Comparison of ENCODE assay signal across 8 cellular contexts in the genomic region with DNA sequence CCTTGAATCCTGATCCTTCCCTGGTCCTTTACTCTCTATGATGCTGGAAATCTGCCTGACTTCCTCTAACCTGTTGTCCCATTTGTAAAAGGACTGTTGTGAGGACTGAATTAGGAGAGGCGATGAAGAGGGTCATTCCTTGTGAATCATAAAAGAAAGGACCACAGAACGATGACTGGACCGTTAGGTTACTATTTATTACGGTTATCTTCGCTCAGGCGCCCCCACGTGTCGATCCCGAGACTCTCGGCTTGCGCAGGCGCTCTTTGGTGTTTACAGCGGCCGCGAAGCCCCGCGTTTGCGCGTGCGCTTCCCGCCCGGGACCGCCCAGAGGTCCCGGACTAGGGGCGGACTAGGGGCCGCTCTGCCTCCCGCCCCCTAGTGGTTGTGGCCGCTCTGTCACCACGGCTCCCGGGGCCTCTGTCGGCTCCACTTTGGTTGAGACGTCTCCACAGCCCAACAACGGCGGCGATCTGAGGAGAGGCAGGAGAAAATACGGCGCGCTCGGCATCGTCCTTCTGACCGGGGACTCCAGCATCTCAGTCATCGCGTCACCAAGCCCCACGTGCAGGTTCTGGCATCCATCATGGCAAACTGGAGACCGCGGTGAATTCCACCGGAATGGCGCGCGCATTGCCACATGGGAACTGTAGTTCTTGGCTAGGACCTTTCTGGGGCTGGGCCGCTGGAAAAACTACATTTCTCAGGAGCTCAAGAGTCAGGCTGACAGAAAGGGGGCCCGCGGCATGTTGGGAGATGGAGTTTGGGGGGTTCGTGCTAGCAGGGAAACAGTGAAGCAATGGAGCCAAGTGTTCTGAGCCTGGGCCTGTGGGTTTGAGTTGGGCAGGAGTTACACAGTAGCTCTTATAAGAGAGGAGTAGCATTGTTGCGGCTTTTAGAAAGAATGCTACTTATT. TPM values are rescaled to one million over a fixed set of nuclear protein-coding genes. Genes with fewer than 3 reads are reported as not detected.
A peak's percentile ranks its signal among the peaks of the same experiment; 100 is the strongest.
DNase-seq lines count a peak whose midpoint lies in the region; ATAC-seq, FAIRE-seq and TF ChIP-seq lines count a peak whose summit lies in the region.

A gene with protein sequence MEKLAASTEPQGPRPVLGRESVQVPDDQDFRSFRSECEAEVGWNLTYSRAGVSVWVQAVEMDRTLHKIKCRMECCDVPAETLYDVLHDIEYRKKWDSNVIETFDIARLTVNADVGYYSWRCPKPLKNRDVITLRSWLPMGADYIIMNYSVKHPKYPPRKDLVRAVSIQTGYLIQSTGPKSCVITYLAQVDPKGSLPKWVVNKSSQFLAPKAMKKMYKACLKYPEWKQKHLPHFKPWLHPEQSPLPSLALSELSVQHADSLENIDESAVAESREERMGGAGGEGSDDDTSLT (minus strand): TSS at position 596 of the 916 bp plus-strand sequence. CDS start 12,866 bp downstream, outside the sequence.

- CTCF ChIA-PET in endothelial cell of umbilical vein (lab: Charles Lee) = interaction anchor here (0.7 to 4.2 kb wide), 26 partner anchors 9 to 495 kb away, joined by 3 to 136 read pairs (median 5); a partner anchor contains a TSS

- H3K9ac ChIP-seq in OCI-LY3 (ENCODE audit: low read length) (peak within 1 kb of the TSS; percentile 79), endothelial cell of umbilical vein (replicated peaks; ENCODE audit: extremely low read depth, insufficient read depth, low read length) (peak within 1 kb of the TSS; percentile 81)

- H2AFZ ChIP-seq in OCI-LY3 (ENCODE audit: low read depth, low read length) (peak within 1 kb of the TSS; percentile 93), endothelial cell of umbilical vein (ENCODE audit: low read depth, low read length) (peak within 1 kb of the TSS; percentile 96)

- ATAC-seq in GM21515 (IDR thresholded peaks at IDR 0.05; ENCODE audit: unreplicated experiment) = peak; percentile 78

- no peaks in the 10 kb centered on the region for H3K79me2 ChIP-seq in OCI-LY3 (ENCODE audit: low read length)
- no peaks in the 10 kb centered on the region for H3K79me2 ChIP-seq in endothelial cell of umbilical vein (ENCODE audit: control insufficient read depth, insufficient read depth, low read length)

- FAIRE-seq in endothelial cell of umbilical vein (lab: Jason Lieb, UNC) = peak; percentile 99

- no peaks in the 10 kb centered on the region for H3K9me3 ChIP-seq in OCI-LY3 (ENCODE audit: insufficient read depth, low read length)
- H3K9me3 ChIP-seq in endothelial cell of umbilical vein (replicated peaks; ENCODE audit: control insufficient read depth, insufficient read depth, low read length) = no peaks in the 10 kb centered on the region

- TF ChIP-seq POLR2A in endothelial cell of umbilical vein (IDR thresholded peaks at IDR 0.05; ENCODE audit: low read depth, low read length) = peak; percentile 75

- H3K27ac ChIP-seq in OCI-LY3 (ENCODE audit: low read length) (peak within 1 kb of the TSS; percentile 70), endothelial cell of umbilical vein (ENCODE audit: insufficient read depth, low read depth, low read length) (peak within 1 kb of the TSS; percentile 84)

- no peaks in the 10 kb centered on the region for H3K9me1 ChIP-seq in endothelial cell of umbilical vein (replicated peaks; ENCODE audit: control insufficient read depth, extremely low read depth, insufficient read depth, low read length)

- TSS peak; percentile 85 for BruUV-seq in endothelial cell of umbilical vein (replicated peaks; lab: Mats Ljungman, UMichigan)

- peaks cover 18% of the 10 kb centered on the region for H3K4me1 ChIP-seq in OCI-LY3 (ENCODE audit: low read length)
- peaks cover 3% of the 10 kb centered on the region for H3K4me1 ChIP-seq in endothelial cell of umbilical vein (ENCODE audit: control insufficient read depth, extremely low read depth, insufficient read depth, low read length)

- H3K4me2 ChIP-seq in OCI-LY3 (ENCODE audit: low read length) = peak within 1 kb of the TSS; percentile 94
- peak within 1 kb of the TSS; percentile 42 for H3K4me2 ChIP-seq in endothelial cell of umbilical vein (ENCODE audit: insufficient read depth, low read length)

- dilution Hi-C loops in endothelial cell of umbilical vein (cut with MboI; ENCODE audit: extremely low pct_ligation_motif_present, low sequenced_read_pairs) = no loop called here

- intact Hi-C loops in endothelial cell of umbilical vein (cut with micrococcal nuclease) = loop anchor here (1.0 to 5.0 kb wide), 4 partner anchors 21 to 206 kb away; a partner anchor contains a TSS

- H3K27me3 ChIP-seq in OCI-LY3 (ENCODE audit: low read depth, low read length) = no peaks in the 10 kb centered on the region
- H3K27me3 ChIP-seq in endothelial cell of umbilical vein (ENCODE audit: control insufficient read depth in 2 of 2, insufficient read depth in 2 of 2, low read length in 2 of 2) = no peaks in the 10 kb centered on the region

- POLR2A ChIA-PET in endothelial cell of umbilical vein (lab: Charles Lee) = interaction anchor here (1.0 to 1.2 kb wide), 3 partner anchors 69 to 72 kb away, joined by 3 to 4 read pairs (median 3); no protein-coding TSS in a partner anchor

- H3K36me3 ChIP-seq in OCI-LY3 (replicated peaks; ENCODE audit: low read depth, low read length) = no peaks in the 10 kb centered on the region
- no peaks in the 10 kb centered on the region for H3K36me3 ChIP-seq in endothelial cell of umbilical vein (ENCODE audit: control insufficient read depth in 2 of 2, extremely low read depth in 1 of 2, insufficient read depth in 2 of 2, low read length in 2 of 2)

- H4K20me1 ChIP-seq in OCI-LY3 (ENCODE audit: insufficient read depth, low read length) (no peaks in the 10 kb centered on the region), endothelial cell of umbilical vein (replicated peaks; ENCODE audit: control insufficient read depth, extremely low read depth, insufficient read depth, low read length) (no peaks in the 10 kb centered on the region)

- peak; percentile 81 for DNase-seq in DMS 273 treated with DMSO at 0.1 percent for 48 hours (lab: John Stamatoyannopoulos, UW)
- DNase-seq in HuH-7.5 (ENCODE audit: low spot score) = peak; percentile 92
- DNase-seq in activated T-cell treated with anti-CD3 and anti-CD28 coated beads for 1 hour (ENCODE audit: low read depth) = peak; percentile 96
- peak; percentile 96 for DNase-seq in endothelial cell of umbilical vein (ENCODE audit: low read depth, low spot score)
- peak; percentile 98 for DNase-seq in midbrain (lab: John Stamatoyannopoulos, UW)
- DNase-seq in stimulated activated CD8-positive, alpha-beta memory T cell treated with anti-CD3 and anti-CD28 coated beads, Interleukin-2, amount 100 ng/mL, for 48 hours (ENCODE audit: low read depth in 2 of 2) = peak; percentile 91 to 92

- H3K4me3 ChIP-seq in OCI-LY3 (ENCODE audit: low read length) = peak within 1 kb of the TSS; percentile 85
- H3K4me3 ChIP-seq in endothelial cell of umbilical vein (replicated peaks in 1 of 3; ENCODE audit: insufficient read depth in 1 of 3, low read depth in 1 of 3, low read length in 3 of 3) = peak within 1 kb of the TSS; percentile 66 to 85 (median 71)

- TF ChIP-seq CTCF in OCI-LY3 (IDR thresholded peaks at IDR 0.05; ENCODE audit: low read depth, low read length) (peak; percentile 98), endothelial cell of umbilical vein (IDR thresholded peaks at IDR 0.05; ENCODE audit: extremely low read depth in 1 of 2, insufficient read depth in 1 of 2, low read depth in 1 of 2, low read length in 2 of 2) (peak; percentile 99)

TF ChIP-seq in endothelial cell of umbilical vein, 7 proteins besides CTCF, POLR2A, EP300 and RAD21:
- TF ChIP-seq, protein P1, sequence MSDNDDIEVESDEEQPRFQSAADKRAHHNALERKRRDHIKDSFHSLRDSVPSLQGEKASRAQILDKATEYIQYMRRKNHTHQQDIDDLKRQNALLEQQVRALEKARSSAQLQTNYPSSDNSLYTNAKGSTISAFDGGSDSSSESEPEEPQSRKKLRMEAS (IDR thresholded peaks at IDR 0.05; ENCODE audit: insufficient read depth, insufficient read length) = peak; percentile 86
- TF ChIP-seq POLR2AphosphoS5 (IDR thresholded peaks at IDR 0.05; ENCODE audit: insufficient read depth, low read depth, low read length) (peak; percentile 84), FOS (IDR thresholded peaks at IDR 0.05; ENCODE audit: borderline replicate concordance, insufficient read depth, low read length) (peak; percentile 55), GATA2 (IDR thresholded peaks at IDR 0.05; ENCODE audit: insufficient read depth, insufficient read length, low read depth, low read length) (no peak), EZH2 (IDR thresholded peaks at IDR 0.05; ENCODE audit: borderline replicate concordance, low read depth, low read length, severe bottlenecking) (no peak)
TF ChIP-seq in endothelial cell of umbilical vein: peak in this region for 3.

RNA-seq across cellular contexts. Expression of the gene that starts here (rescaled TPM):
- total RNA-seq in endothelial cell of umbilical vein = 14.4 and 16.1 TPM in 2 replicates
- 22.5 and 23.2 TPM in 2 replicates for polyA plus RNA-seq in endothelial cell of umbilical vein
- 21.4 and 23.1 TPM in 2 replicates for polyA plus RNA-seq in endothelial cell of umbilical vein (2011; cell fraction: cytosol; rRNA removed)
- 10.3 and 14.7 TPM in 2 replicates for polyA plus RNA-seq in endothelial cell of umbilical vein (2011; cell fraction: nucleus; rRNA removed)
- 14.6 and 26.1 TPM in 2 replicates for polyA plus RNA-seq in endothelial cell of umbilical vein (2012)
- polyA minus RNA-seq in endothelial cell of umbilical vein = 16.3 and 24.0 TPM in 2 replicates
- polyA minus RNA-seq in endothelial cell of umbilical vein (2011; cell fraction: cytosol; rRNA and poly(A)+ RNA removed) = 4.6 TPM
- 2.8 and 2.9 TPM in 2 replicates for polyA minus RNA-seq in endothelial cell of umbilical vein (2011; cell fraction: nucleus; rRNA and poly(A)+ RNA removed)

Comparison
In these comparisons a context has a peak if more than half of its experiments do, and no peak if none do; other contexts are left out.
1. Peak in every context shown above with its lines: DNase-seq, ATAC-seq, H3K4me3 ChIP-seq and H3K27ac ChIP-seq.